28 cellular contexts compared by ENCODE assay signal in genomic region chr17:76095943-76096342, GRCh38. TPM values are rescaled to one million over a fixed set of nuclear protein-coding genes. Genes with fewer than 3 reads are reported as not detected.
"Had no signal": no experiment of that assay in that cellular context is flagged by ENCODE, and none has a peak within 500 bp of the region (broad histone marks: within the 10 kb centered on the region; RNA-seq: fewer than 3 reads in every experiment).

No MANE protein-coding gene starts in this region.

- H3K9me3 Mint-ChIP-seq: activated naive CD4-positive, alpha-beta T cell treated with anti-CD3 and anti-CD28 coated beads, Interleukin-2, amount 10 ng/mL, durations not matched to agents 7 days and 5 days; activated T-helper 1 cell treated with anti-CD3 and anti-CD28 coated beads, Interleukin-12 subunit alpha, Interleukin-12 subunit beta, Interleukin-2, Interleukin-4 antibody, amounts not matched to agents 30 ng/mL and 10 ng/mL and 1 ng/mL, durations not matched to agents 14 hours and 24 hours and 36 hours had no signal

- H3K27me3 Mint-ChIP-seq: activated naive CD4-positive, alpha-beta T cell treated with anti-CD3 and anti-CD28 coated beads, Interleukin-2, amount 10 ng/mL, durations not matched to agents 7 days and 5 days; naive thymus-derived CD4-positive, alpha-beta T cell had no signal

- H3K4me3 Mint-ChIP-seq: activated naive CD4-positive, alpha-beta T cell treated with anti-CD3 and anti-CD28 coated beads, Interleukin-2, amount 10 ng/mL, durations not matched to agents 7 days and 5 days; activated T-helper 1 cell treated with anti-CD3 and anti-CD28 coated beads, Interleukin-12 subunit alpha, Interleukin-12 subunit beta, Interleukin-2, Interleukin-4 antibody, amounts not matched to agents 30 ng/mL and 10 ng/mL and 1 ng/mL, durations not matched to agents 14 hours and 24 hours and 36 hours; naive thymus-derived CD4-positive, alpha-beta T cell had no signal

- H3K27ac ChIP-seq: breast epithelium, colonic mucosa, tibial nerve had no signal

- H3K4me1 ChIP-seq: breast epithelium, colonic mucosa, tibial nerve had no signal

- H3K27ac Mint-ChIP-seq: activated naive CD4-positive, alpha-beta T cell treated with anti-CD3 and anti-CD28 coated beads, Interleukin-2, amount 10 ng/mL, durations not matched to agents 7 days and 5 days; activated T-helper 1 cell treated with anti-CD3 and anti-CD28 coated beads, Interleukin-12 subunit alpha, Interleukin-12 subunit beta, Interleukin-2, Interleukin-4 antibody, amounts not matched to agents 30 ng/mL and 10 ng/mL and 1 ng/mL, durations not matched to agents 14 hours and 24 hours and 36 hours had no signal

- H3K27me3 ChIP-seq: breast epithelium, colonic mucosa, tibial nerve had no signal

- ATAC-seq: left cardiac atrium; naive thymus-derived CD4-positive, alpha-beta T cell; right cardiac atrium had no signal

- H3K9me3 ChIP-seq: breast epithelium, colonic mucosa, tibial nerve had no signal

- H3K4me3 ChIP-seq: breast epithelium, colonic mucosa, tibial nerve had no signal

- FAIRE-seq: keratinocyte had no signal

- H3K36me3 ChIP-seq: breast epithelium had no signal

- DNase-seq: activated CD4-positive, alpha-beta T cell treated with anti-CD3 and anti-CD28 coated beads for 4 hours; activated CD4-positive, alpha-beta T cell treated with anti-CD3 and anti-CD28 coated beads, Interleukin-2, amount 50 U/mL, for 4 hours; activated effector memory CD4-positive, alpha-beta T cell treated with anti-CD3 and anti-CD28 coated beads, Interleukin-2, amount 50 U/mL, for 16 hours; activated naive CD4-positive, alpha-beta T cell treated with anti-CD3 and anti-CD28 coated beads, Interleukin-2, amount 10 ng/mL, durations not matched to agents 7 days and 5 days; activated T-cell treated with anti-CD3 and anti-CD28 coated beads for 4 hours; colonic mucosa; effector memory CD4-positive, alpha-beta T cell; head of caudate nucleus; hippocampal formation; left cardiac atrium; midbrain; naive thymus-derived CD4-positive, alpha-beta T cell; occipital lobe; right cardiac atrium; stimulated activated CD4-positive, alpha-beta T cell treated with anti-CD3 and anti-CD28 coated beads, Interleukin-2, amount 100 ng/mL, for 48 hours; stimulated activated naive CD4-positive, alpha-beta T cell treated with Interleukin-2 at 50 U/mL for 16 hours; T-helper 1 cell had no signal

RNA-seq across cellular contexts. Expression of gene ZACN, which starts 17.0 kb away (rescaled TPM):
- total RNA-seq: breast epithelium, colonic mucosa, dermis microvascular lymphatic vessel endothelial cell, fibroblast of lung, fibroblast of villous mesenchyme, left cardiac atrium, liver, occipital lobe, right cardiac atrium, temporal lobe, tibial nerve, ureter had no signal
- polyA plus RNA-seq: fibroblast of lung, keratinocyte, neural cell had no signal

RNA-seq across cellular contexts. Expression of gene GALR2, which starts 21.4 kb away (rescaled TPM):
- total RNA-seq: breast epithelium, fibroblast of lung, fibroblast of villous mesenchyme, left cardiac atrium, occipital lobe, right cardiac atrium, temporal lobe, tibial nerve, ureter had no signal
- polyA plus RNA-seq: fibroblast of lung, keratinocyte, neural cell, right cardiac atrium had no signal

RNA-seq across cellular contexts. Expression of gene FOXJ1, which starts 45.1 kb away (rescaled TPM):
- total RNA-seq: activated T-helper 1 cell treated with anti-CD3 and anti-CD28 coated beads, Interleukin-12 subunit alpha, Interleukin-12 subunit beta, Interleukin-2, Interleukin-4 antibody, amounts not matched to agents 30 ng/mL and 10 ng/mL and 1 ng/mL, durations not matched to agents 14 hours and 24 hours and 36 hours; dermis microvascular lymphatic vessel endothelial cell; fibroblast of lung; fibroblast of villous mesenchyme; left cardiac atrium; right cardiac atrium; tibial nerve had no signal
- polyA plus RNA-seq: fibroblast of lung, liver, right cardiac atrium had no signal
